In genomic region chr16:2195316-2196161, GRCh38 we compare ENCODE assay signal across 1 cellular context.
TF ChIP-seq lines count a peak whose summit lies in the region.

No MANE protein-coding gene starts in this region.

TF ChIP-seq in IMR-90, 13 proteins besides CTCF, POLR2A, EP300 and RAD21:
- no peak for TF ChIP-seq NFE2L2 (IDR thresholded peaks at IDR 0.05; ENCODE audit: low read depth, low read length)
- no peak for TF ChIP-seq CHD1 (IDR thresholded peaks at IDR 0.05; ENCODE audit: low read depth, low read length)
- TF ChIP-seq MAZ (IDR thresholded peaks at IDR 0.05; ENCODE audit: borderline replicate concordance, low read depth, low read length): no peak
- TF ChIP-seq CEBPB (IDR thresholded peaks at IDR 0.05; ENCODE audit: low read depth, low read length): no peak
- no peak for TF ChIP-seq MXI1 (IDR thresholded peaks at IDR 0.05; ENCODE audit: borderline replicate concordance, low read depth, low read length)
- TF ChIP-seq RCOR1 (IDR thresholded peaks at IDR 0.05; ENCODE audit: insufficient replicate concordance, low read length): no peak
- no peak for TF ChIP-seq USF2 (IDR thresholded peaks at IDR 0.05; ENCODE audit: low read depth, low read length)
- TF ChIP-seq RFX5 (IDR thresholded peaks at IDR 0.05; ENCODE audit: low read depth, low read length): no peak
- TF ChIP-seq SMC3 (IDR thresholded peaks at IDR 0.05; ENCODE audit: low read depth, low read length): no peak
- no peak for TF ChIP-seq FOS (IDR thresholded peaks at IDR 0.05; ENCODE audit: low read depth, low read length)
- TF ChIP-seq ELK1 (IDR thresholded peaks at IDR 0.05; ENCODE audit: borderline replicate concordance, low read depth, low read length): no peak
- TF ChIP-seq BHLHE40 (IDR thresholded peaks at IDR 0.05; ENCODE audit: low read depth, low read length): no peak
- TF ChIP-seq MAFK (IDR thresholded peaks at IDR 0.05; ENCODE audit: low read depth, low read length): no peak
